8 cellular contexts compared by ENCODE assay signal in the genomic region with DNA sequence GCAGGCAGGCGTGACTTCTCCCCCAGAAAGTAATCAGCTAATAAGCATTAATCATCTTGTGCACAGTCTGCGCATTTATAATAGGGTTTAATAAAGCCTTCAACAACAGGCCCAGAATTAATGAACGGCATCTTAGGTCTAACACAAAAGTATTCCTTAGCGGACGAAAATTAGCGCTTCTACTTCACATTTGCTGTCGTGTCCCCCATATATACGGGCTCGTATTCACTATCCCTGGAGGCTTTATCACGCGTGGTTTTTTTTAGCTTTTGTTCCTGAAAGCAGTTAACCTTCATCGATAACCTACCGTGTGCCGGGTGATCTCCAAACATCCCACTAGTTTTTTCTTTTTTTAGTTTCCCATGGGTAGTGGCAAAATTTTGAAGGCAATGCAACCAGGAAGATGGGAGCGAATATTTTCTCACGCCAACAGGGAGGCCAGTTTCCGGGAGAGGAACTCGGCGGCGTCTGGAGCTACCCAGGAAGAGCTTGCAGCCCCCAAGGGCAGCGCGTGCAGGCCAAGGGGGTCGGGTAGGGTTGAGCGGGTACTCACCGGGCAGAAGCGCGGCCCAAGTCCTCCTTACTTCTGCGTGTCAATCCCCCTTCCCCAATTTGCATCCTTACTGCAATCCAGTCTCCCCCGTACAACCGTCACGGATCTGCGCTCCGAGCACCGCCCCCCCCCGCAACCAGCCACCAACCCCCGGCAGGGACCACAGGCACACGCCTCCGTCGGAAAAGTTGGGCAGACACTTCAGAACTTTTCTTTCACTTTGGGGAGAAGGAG. TPM values are rescaled to one million over a fixed set of nuclear protein-coding genes. Genes with fewer than 3 reads are reported as not detected.
DNase-seq lines count a peak whose midpoint lies in the region; ATAC-seq, FAIRE-seq and TF ChIP-seq lines count a peak whose summit lies in the region.

No MANE protein-coding gene starts in this region.

- ATAC-seq in HepG2 (no peak), GM19351 (IDR thresholded peaks at IDR 0.05; ENCODE audit: unreplicated experiment) (no peak)

- H3K36me3 Mint-ChIP-seq in activated naive CD4-positive, alpha-beta T cell treated with anti-CD3 and anti-CD28 coated beads, Interleukin-2, amount 50 U/mL, for 24 hours: no peaks in the 10 kb centered on the region

- peak overlapping the region; percentile 62 for H2AFZ ChIP-seq in HepG2 (ENCODE audit: low read length)

- H3K36me3 ChIP-seq in HepG2 (replicated peaks in 1 of 2; ENCODE audit: control insufficient read depth in 1 of 2, insufficient read depth in 2 of 2, low read length in 2 of 2) (no peaks in the 10 kb centered on the region), tibial artery (no peaks in the 10 kb centered on the region)

- no peaks in the 10 kb centered on the region for H3K9me3 Mint-ChIP-seq in activated naive CD4-positive, alpha-beta T cell treated with anti-CD3 and anti-CD28 coated beads, Interleukin-2, amount 50 U/mL, for 24 hours

- FAIRE-seq in HepG2 (lab: Jason Lieb, UNC): no peak

- H3K27me3 Mint-ChIP-seq in activated naive CD4-positive, alpha-beta T cell treated with anti-CD3 and anti-CD28 coated beads, Interleukin-2, amount 50 U/mL, for 24 hours: peaks cover 42% of the 10 kb centered on the region

- in situ Hi-C loops in astrocyte of the cerebellum (cut with HindIII; ENCODE audit: low sequenced_read_pairs) (no loop called here), HepG2 (cut with HindIII; ENCODE audit: extremely low pct_ligation_motif_present, low pct_unique_long_range_greater_than_20kb) (no loop called here)

- DNase-seq in activated naive CD4-positive, alpha-beta T cell (lab: John Stamatoyannopoulos, UW): no peak
- DNase-seq in astrocyte of the cerebellum (ENCODE audit: low read depth) (no peak), HepG2 (ENCODE audit: low spot score) (no peak), tibial artery (peak in 1 of 2 donors; percentile 76), T-helper 9 cell (no peak)
- no peak for DNase-seq in stimulated activated CD4-positive, alpha-beta T cell treated with anti-CD3 and anti-CD28 coated beads, Interleukin-1b, Interleukin-23, amount 100 ng/mL, for 48 hours

- TF ChIP-seq POLR2A in HepG2 (IDR thresholded peaks at IDR 0.05; ENCODE audit: insufficient read depth in 1 of 2, low read depth in 2 of 2, low read length in 2 of 2): no peak

- H3K4me1 ChIP-seq in HepG2 (ENCODE audit: insufficient read depth, low read length): peaks cover 57% of the 10 kb centered on the region
- peaks cover 0 to 46% (median 24%) of the 10 kb centered on the region in 4 donors for H3K4me1 ChIP-seq in tibial artery

- H3K4me3 Mint-ChIP-seq in activated naive CD4-positive, alpha-beta T cell treated with anti-CD3 and anti-CD28 coated beads, Interleukin-2, amount 50 U/mL, for 24 hours: peak overlapping the region; percentile 73

- TSS peak; percentile 41 for BruUV-seq in HepG2 (replicated peaks; lab: Mats Ljungman, UMichigan)

- H4K20me1 ChIP-seq in HepG2 (ENCODE audit: insufficient read depth, low read length): no peaks in the 10 kb centered on the region

- no peak overlapping the region for H3K27ac ChIP-seq in HepG2 (ENCODE audit: extremely low read length, insufficient read depth, low read length)
- peak overlapping the region; percentile 95 to 97 for H3K27ac ChIP-seq in tibial artery

- POLR2A ChIA-PET in HepG2 (lab: Yijun Ruan, JAX): no interaction called here

- peaks cover 7% of the 10 kb centered on the region for H3K79me2 ChIP-seq in HepG2 (ENCODE audit: insufficient read depth, low read length)

- TF ChIP-seq CTCF in astrocyte of the cerebellum (IDR thresholded peaks at IDR 0.05; ENCODE audit: low read depth, low read length, missing control alignments) (no peak), HepG2 (CRISPR knock-in tag; IDR thresholded peaks at IDR 0.05) (no peak), tibial artery (IDR thresholded peaks at IDR 0.05) (no peak)

- H3K4me1 Mint-ChIP-seq in activated naive CD4-positive, alpha-beta T cell treated with anti-CD3 and anti-CD28 coated beads, Interleukin-2, amount 50 U/mL, for 24 hours: peaks cover 16% of the 10 kb centered on the region

- peak overlapping the region; percentile 55 for H3K9ac ChIP-seq in HepG2 (ENCODE audit: insufficient read depth, low read depth, low read length)

- H3K4me3 ChIP-seq in astrocyte of the cerebellum (ENCODE audit: low read depth, low read length) (peak overlapping the region; percentile 93), HepG2 (replicated peaks in 1 of 3; ENCODE audit: insufficient read depth in 1 of 3, low read depth in 2 of 3, low read length in 3 of 3) (peak overlapping the region; percentile 61 to 88 (median 76)), tibial artery (peak overlapping the region; percentile 77 to 97)

- intact Hi-C loops in HepG2 (cut with micrococcal nuclease; ENCODE audit: unreplicated experiment) (loop anchor here (10.0 kb wide), 1 partner anchor 53 kb away; no protein-coding TSS in a partner anchor), tibial artery (cut with DNase I; ENCODE audit: low total_unique reads) (loop anchor here (10.0 kb wide), 1 partner anchor 67 kb away; no protein-coding TSS in a partner anchor)

- TF ChIP-seq EP300 in HepG2 (IDR thresholded peaks at IDR 0.05; ENCODE audit: low read depth in 2 of 2, low read length in 2 of 2) (no peak), HepG2 (CRISPR knock-in tag; IDR thresholded peaks at IDR 0.05; ENCODE audit: borderline replicate concordance) (no peak)

- no peak for TF ChIP-seq RAD21 in HepG2 (CRISPR knock-in tag; IDR thresholded peaks at IDR 0.05)

- H3K27me3 ChIP-seq in HepG2 (ENCODE audit: control insufficient read depth in 1 of 2, insufficient read depth in 2 of 2, low read length in 2 of 2) (peaks cover 2 to 10% of the 10 kb centered on the region in 2 experiments; a peak in 2 of 5 replicates), tibial artery (no peaks in the 10 kb centered on the region)

- H3K27ac Mint-ChIP-seq in activated naive CD4-positive, alpha-beta T cell treated with anti-CD3 and anti-CD28 coated beads, Interleukin-2, amount 50 U/mL, for 24 hours: no peak overlapping the region

- CTCF ChIA-PET in HepG2 (lab: Yijun Ruan, JAX; ENCODE audit: low intra/inter-chr PET ratio, low total read pairs): no interaction called here

- no peaks in the 10 kb centered on the region for H3K9me3 ChIP-seq in HepG2 (ENCODE audit: low read length)
- no peaks in the 10 kb centered on the region for H3K9me3 ChIP-seq in tibial artery

- 14% methylated on average over 27 of the region's 39 CpGs for WGBS in HepG2 (ENCODE audit: low lambda C conversion rate)

- H3K4me2 ChIP-seq in HepG2 (ENCODE audit: low read depth, low read length): peak overlapping the region; percentile 80

TF ChIP-seq in HepG2, 621 proteins besides CTCF, POLR2A, EP300 and RAD21 (continues in another document):
- TF ChIP-seq ELF3 (CRISPR knock-in tag; IDR thresholded peaks at IDR 0.05) (0 out of 2 replicates have a peak, but pooled peaks have one; percentile 14), ZNF432 (CRISPR knock-in tag; IDR thresholded peaks at IDR 0.05; ENCODE audit: borderline replicate concordance) (no peak), ZNF777 (CRISPR knock-in tag; IDR thresholded peaks at IDR 0.05) (peak; percentile 24; the same call in 1 of the 2 replicates), PPARG (CRISPR knock-in tag; conservative IDR thresholded peaks at IDR 0.05) (no peak), ZNF121 (CRISPR knock-in tag; IDR thresholded peaks at IDR 0.05) (no peak), PHF21A (CRISPR knock-in tag; IDR thresholded peaks at IDR 0.05) (0 out of 2 replicates have a peak, but pooled peaks have one; percentile 24), ZNF644 (CRISPR knock-in tag; IDR thresholded peaks at IDR 0.05; ENCODE audit: low read depth) (no peak), ZNF549 (CRISPR knock-in tag; IDR thresholded peaks at IDR 0.05) (no peak), ZNF629 (CRISPR knock-in tag; conservative IDR thresholded peaks at IDR 0.05) (no peak), DMAP1 (CRISPR knock-in tag; IDR thresholded peaks at IDR 0.05) (no peak), PHF5A (CRISPR knock-in tag; IDR thresholded peaks at IDR 0.05; ENCODE audit: low read depth, unreplicated experiment) (no peak), ZNF552 (CRISPR knock-in tag; IDR thresholded peaks at IDR 0.05; ENCODE audit: borderline replicate concordance) (no peak), ZSCAN25 (CRISPR knock-in tag; IDR thresholded peaks at IDR 0.05) (no peak), ZNF589 (CRISPR knock-in tag; conservative IDR thresholded peaks at IDR 0.05) (peak; percentile 60; the same call in 1 of the 2 replicates)
- TF ChIP-seq, protein P1, sequence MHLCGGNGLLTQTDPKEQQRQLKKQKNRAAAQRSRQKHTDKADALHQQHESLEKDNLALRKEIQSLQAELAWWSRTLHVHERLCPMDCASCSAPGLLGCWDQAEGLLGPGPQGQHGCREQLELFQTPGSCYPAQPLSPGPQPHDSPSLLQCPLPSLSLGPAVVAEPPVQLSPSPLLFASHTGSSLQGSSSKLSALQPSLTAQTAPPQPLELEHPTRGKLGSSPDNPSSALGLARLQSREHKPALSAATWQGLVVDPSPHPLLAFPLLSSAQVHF (CRISPR knock-in tag; IDR thresholded peaks at IDR 0.05): 0 out of 2 replicates have a peak, but pooled peaks have one; percentile 38

RNA-seq across cellular contexts. Expression of a gene that starts 1.5 kb away (rescaled TPM):
- 3.7 and 4.0 TPM in 2 replicates for total RNA-seq in HepG2 (2016; rRNA removed; fragmentation: Illumina TruSeq; extraction: Trizol)
- total RNA-seq in HepG2 (2016; cell fraction: cytosol; rRNA removed; fragmentation: Illumina TruSeq; extraction: Trizol; ENCODE audit: low read depth): 0.79 and 0.81 TPM in 2 replicates
- 3.1 and 4.2 TPM in 2 replicates for total RNA-seq in HepG2 (2016; cell fraction: insoluble cytoplasmic fraction; rRNA removed; fragmentation: Illumina TruSeq; extraction: Trizol)
- 2.1 and 2.3 TPM in 2 replicates for total RNA-seq in HepG2 (2016; cell fraction: membrane; rRNA removed; fragmentation: Illumina TruSeq; extraction: Trizol)
- 6.1 and 6.4 TPM in 2 replicates for total RNA-seq in HepG2 (2016; cell fraction: nucleus; rRNA removed; fragmentation: Illumina TruSeq; extraction: Trizol)
- 2.3 and 2.8 TPM in 2 replicates for polyA plus RNA-seq in HepG2 (2011; rRNA removed)
- polyA plus RNA-seq in HepG2 (2011; cell fraction: cytosol; rRNA removed): 1.5 and 2.0 TPM in 2 replicates
- 1.1 TPM in 2 replicates for polyA plus RNA-seq in HepG2 (2011; cell fraction: nucleus; rRNA removed)
- 1.3 and 1.7 TPM in 2 replicates for polyA plus RNA-seq in HepG2 (2012)
- 0.23 and 0.26 TPM in 2 replicates for polyA plus RNA-seq in HepG2 (2016; cell fraction: cytosol; fragmentation: Illumina TruSeq; extraction: Trizol; ENCODE audit: low read depth)
- polyA plus RNA-seq in HepG2 (2016; cell fraction: insoluble cytoplasmic fraction; fragmentation: Illumina TruSeq; extraction: Trizol; ENCODE audit: low read depth): 1.3 and 1.4 TPM in 2 replicates
- 0.48 TPM in 2 replicates for polyA plus RNA-seq in HepG2 (2016; cell fraction: membrane; fragmentation: Illumina TruSeq; extraction: Trizol; ENCODE audit: low read depth)
- 3.1 and 4.7 TPM in 2 replicates for polyA plus RNA-seq in HepG2 (2016; cell fraction: nucleus; fragmentation: Illumina TruSeq; extraction: Trizol; ENCODE audit: insufficient read depth, low read depth)
- polyA minus RNA-seq in HepG2 (2011; rRNA and poly(A)+ RNA removed; ENCODE audit: low replicate concordance): 0.89 and 4.0 TPM in 2 replicates
- polyA minus RNA-seq in HepG2 (2011; cell fraction: cytosol; rRNA and poly(A)+ RNA removed): 3.3 and 5.1 TPM in 2 replicates
- 6.0 and 8.6 TPM in 2 replicates for polyA minus RNA-seq in HepG2 (2011; cell fraction: nucleus; rRNA and poly(A)+ RNA removed)
